In genomic region chr12:452667-453210, GRCh38 we compare ENCODE assay signal across 9 cellular contexts.
DNase-seq lines count a peak whose midpoint lies in the region; ATAC-seq, FAIRE-seq and TF ChIP-seq lines count a peak whose summit lies in the region.
"Had no signal": no experiment of that assay in that cellular context is flagged by ENCODE, and none has a peak within 500 bp of the region (broad histone marks: within the 10 kb centered on the region; RNA-seq: fewer than 3 reads in every experiment).

No MANE protein-coding gene starts in this region.

- DNase-seq in GM10248 (ENCODE audit: extremely low spot score) (peak; percentile 71), RPMI8226 (peak; percentile 73), H54 (ENCODE audit: insufficient read length, low spot score) (no peak), foreskin melanocyte (no peak), DMS153 (lab: John Stamatoyannopoulos, UW) (no peak)
- DNase-seq in activated naive CD4-positive, alpha-beta T cell treated with Interleukin-2 at 50 U/mL for 16 hours = peak; percentile 66
- DNase-seq in stimulated activated CD4-positive, alpha-beta T cell treated with anti-CD3 and anti-CD28 coated beads, Interleukin-15, amount 100 ng/mL, for 48 hours (ENCODE audit: low read depth in 2 of 2) = peak; percentile 70 to 80

- ATAC-seq in stimulated activated memory B cell treated with anti-CD40 and anti-IgM and Interleukin-4, amounts not matched to agents 10 μg/mL and 1 μg/mL and 100 μg/mL, for 72 hours = no peak

- CTCF ChIA-PET in GM10248 (lab: Yijun Ruan, JAX) = interaction anchor here (0.6 to 11.9 kb wide), 52 partner anchors 11 to 1235 kb away, joined by 3 to 144 read pairs (median 5); partner anchors contain the start of genes CCDC77 and RAD52

- POLR2A ChIA-PET in GM10248 (lab: Yijun Ruan, JAX) = no interaction called here

- H3K27me3 Mint-ChIP-seq in stimulated activated memory B cell treated with anti-CD40 and anti-IgM and Interleukin-4, amounts not matched to agents 10 μg/mL and 1 μg/mL and 100 μg/mL, for 72 hours = peaks cover 8% of the 10 kb centered on the region

- H3K9me3 Mint-ChIP-seq in stimulated activated memory B cell treated with anti-CD40 and anti-IgM and Interleukin-4, amounts not matched to agents 10 μg/mL and 1 μg/mL and 100 μg/mL, for 72 hours = no peaks in the 10 kb centered on the region

- FAIRE-seq in H54 (lab: Jason Lieb, UNC) = no peak
- FAIRE-seq: islet of Langerhans had no signal

- TF ChIP-seq POLR2A in H54 (IDR thresholded peaks at IDR 0.05; ENCODE audit: low read depth, low read length) = no peak

- no peak overlapping the region for H3K27ac Mint-ChIP-seq in stimulated activated memory B cell treated with anti-CD40 and anti-IgM and Interleukin-4, amounts not matched to agents 10 μg/mL and 1 μg/mL and 100 μg/mL, for 72 hours

- no peak overlapping the region for H3K4me3 Mint-ChIP-seq in stimulated activated memory B cell treated with anti-CD40 and anti-IgM and Interleukin-4, amounts not matched to agents 10 μg/mL and 1 μg/mL and 100 μg/mL, for 72 hours

- no peaks in the 10 kb centered on the region for H3K4me1 Mint-ChIP-seq in stimulated activated memory B cell treated with anti-CD40 and anti-IgM and Interleukin-4, amounts not matched to agents 10 μg/mL and 1 μg/mL and 100 μg/mL, for 72 hours

- H3K36me3 Mint-ChIP-seq in stimulated activated memory B cell treated with anti-CD40 and anti-IgM and Interleukin-4, amounts not matched to agents 10 μg/mL and 1 μg/mL and 100 μg/mL, for 72 hours = no peaks in the 10 kb centered on the region

- peak; percentile 46 for TF ChIP-seq CTCF in GM10248 (IDR thresholded peaks at IDR 0.05; ENCODE audit: control extremely low read depth, extremely low read depth, low read depth, missing control alignments)

Comparison
In these comparisons a context has a peak if more than half of its experiments do, and no peak if none do; other contexts are left out.
1. DNase-seq: peak in GM10248 (single experiment), RPMI8226 (single experiment), activated naive CD4-positive, alpha-beta T cell treated with Interleukin-2 at 50 U/mL for 16 hours (single experiment) and stimulated activated CD4-positive, alpha-beta T cell treated with anti-CD3 and anti-CD28 coated beads, Interleukin-15, amount 100 ng/mL, for 48 hours (2 of 2); none in H54 (single experiment), foreskin melanocyte (single experiment) and DMS153 (single experiment).